Comparison of ENCODE assay signal across 8 cellular contexts in genomic region chr17:50507871-50508572, GRCh38.
A peak's percentile ranks its signal among the peaks of the same experiment; 100 is the strongest.
DNase-seq lines count a peak whose midpoint lies in the region; ATAC-seq lines count a peak whose summit lies in the region.

MYCBPAP (plus strand) TSS chr17:50508439; CDS start chr17:50508675, 236 bp downstream.

- H3K36me3 ChIP-seq in effector memory CD4-positive, alpha-beta T cell (ENCODE audit: control insufficient read depth, insufficient read depth, low read length): no peaks in the 10 kb centered on the region

- no peaks in the 10 kb centered on the region for H3K9me3 ChIP-seq in effector memory CD4-positive, alpha-beta T cell (ENCODE audit: control insufficient read depth, low read length)

- H3K4me3 ChIP-seq in effector memory CD4-positive, alpha-beta T cell (ENCODE audit: insufficient read depth, low read depth, low read length, poor library complexity, severe bottlenecking): peak within 1 kb of the TSS; percentile 74

- no peaks in the 10 kb centered on the region for H3K27me3 ChIP-seq in effector memory CD4-positive, alpha-beta T cell (replicated peaks; ENCODE audit: control insufficient read depth, insufficient read depth, low read length, poor library complexity, severe bottlenecking)

- peaks cover 12% of the 10 kb centered on the region for H3K4me1 ChIP-seq in effector memory CD4-positive, alpha-beta T cell (ENCODE audit: control insufficient read depth, insufficient read depth, low read length, poor library complexity, severe bottlenecking)

- no peak for ATAC-seq in GM18909 (IDR thresholded peaks at IDR 0.05; ENCODE audit: poor library complexity, unreplicated experiment)

- DNase-seq in SIG-M5 treated with dmso at 0.1 percent for 504 hours (lab: John Stamatoyannopoulos, UW; ENCODE audit: unreplicated experiment) (peak; percentile 61), SIG-M5 (lab: John Stamatoyannopoulos, UW) (no peak), NCI-H2227 treated with DMSO at 0.1 percent for 48 hours (lab: John Stamatoyannopoulos, UW) (peak; percentile 81), medulla oblongata (ENCODE audit: extremely low spot score) (peak; percentile 67)
- DNase-seq in activated CD8-positive, alpha-beta memory T cell treated with anti-CD3 and anti-CD28 coated beads for 4 hours (ENCODE audit: low read depth in 2 of 2): peak; percentile 19 to 60
- peak; percentile 66 to 75 (median 72) for DNase-seq in effector memory CD4-positive, alpha-beta T cell
- peak; percentile 60 to 69 (median 62) for DNase-seq in stimulated activated CD4-positive, alpha-beta T cell treated with anti-CD3 and anti-CD28 coated beads, TNF-alpha, amount 100 ng/mL, for 4 hours (ENCODE audit: low read depth in 3 of 3)

- H3K27ac ChIP-seq in effector memory CD4-positive, alpha-beta T cell (ENCODE audit: insufficient read depth, low read length, poor library complexity, severe bottlenecking): peak within 1 kb of the TSS; percentile 62
